In genomic region chr1:5907386-5907785, GRCh38 we compare ENCODE assay signal across 20 cellular contexts.
A peak's percentile ranks its signal among the peaks of the same experiment; 100 is the strongest.
DNase-seq lines count a peak whose midpoint lies in the region; ATAC-seq, FAIRE-seq and TF ChIP-seq lines count a peak whose summit lies in the region.
"Had no signal": no experiment of that assay in that cellular context is flagged by ENCODE, and none has a peak within 500 bp of the region (broad histone marks: within the 10 kb centered on the region; RNA-seq: fewer than 3 reads in every experiment).

No MANE protein-coding gene starts in this region.

- H3K36me3 ChIP-seq in HepG2 (replicated peaks in 1 of 2; ENCODE audit: control insufficient read depth in 1 of 2, insufficient read depth in 2 of 2, low read length in 2 of 2), result peaks cover 5 to 48% of the 10 kb centered on the region in 2 experiments

- no peaks in the 10 kb centered on the region for H3K27me3 ChIP-seq in HepG2 (ENCODE audit: control insufficient read depth in 1 of 2, insufficient read depth in 2 of 2, low read length in 2 of 2)

- H3K4me3 Mint-ChIP-seq in activated CD4-positive, alpha-beta memory T cell treated with anti-CD3 and anti-CD28 coated beads, Interleukin-2, amount 10 ng/mL, durations not matched to agents 7 days and 5 days, result no peak overlapping the region
- no peak overlapping the region for H3K4me3 Mint-ChIP-seq in activated CD4-positive, alpha-beta memory T cell treated with anti-CD3 and anti-CD28 coated beads for 36 hours
- no peak overlapping the region for H3K4me3 Mint-ChIP-seq in type B pancreatic cell
- H3K4me3 Mint-ChIP-seq in activated T-helper 2 cell treated with anti-CD3 and anti-CD28 coated beads, Interferon-gamma antibody, Interleukin-2, Interleukin-4, amounts not matched to agents 10 μg/mL and 5 μg/mL and 100 μg/mL, durations not matched to agents 14 hours and 24 hours and 36 hours (ENCODE audit: low read depth), result no peak overlapping the region
- H3K4me3 Mint-ChIP-seq: CD4-positive, alpha-beta T cell; H9; IgD-negative memory B cell had no signal

- FAIRE-seq in HepG2 (lab: Jason Lieb, UNC), result no peak
- FAIRE-seq: G401.6, GM12891 had no signal

- peaks cover 7% of the 10 kb centered on the region for H3K36me3 Mint-ChIP-seq in activated CD4-positive, alpha-beta memory T cell treated with anti-CD3 and anti-CD28 coated beads, Interleukin-2, amount 10 ng/mL, durations not matched to agents 7 days and 5 days (ENCODE audit: low read depth)
- peaks cover 3% of the 10 kb centered on the region for H3K36me3 Mint-ChIP-seq in activated CD4-positive, alpha-beta memory T cell treated with anti-CD3 and anti-CD28 coated beads for 36 hours
- H3K36me3 Mint-ChIP-seq in type B pancreatic cell, result peaks cover 4% of the 10 kb centered on the region
- H3K36me3 Mint-ChIP-seq in activated T-helper 2 cell treated with anti-CD3 and anti-CD28 coated beads, Interferon-gamma antibody, Interleukin-2, Interleukin-4, amounts not matched to agents 10 μg/mL and 5 μg/mL and 100 μg/mL, durations not matched to agents 14 hours and 24 hours and 36 hours (ENCODE audit: low read depth), result no peaks in the 10 kb centered on the region

- in situ Hi-C loops in HepG2 (cut with HindIII; ENCODE audit: extremely low pct_ligation_motif_present, low pct_unique_long_range_greater_than_20kb), result no loop called here

- H4K20me1 ChIP-seq in HepG2 (ENCODE audit: insufficient read depth, low read length), result no peaks in the 10 kb centered on the region

- no peak for ATAC-seq in HepG2

- no peak overlapping the region for H3K4me3 ChIP-seq in HepG2 (replicated peaks in 1 of 3; ENCODE audit: insufficient read depth in 1 of 3, low read depth in 2 of 3, low read length in 3 of 3)

- H3K4me1 Mint-ChIP-seq in activated CD4-positive, alpha-beta memory T cell treated with anti-CD3 and anti-CD28 coated beads, Interleukin-2, amount 10 ng/mL, durations not matched to agents 7 days and 5 days, result peaks cover 1% of the 10 kb centered on the region
- no peaks in the 10 kb centered on the region for H3K4me1 Mint-ChIP-seq in activated CD4-positive, alpha-beta memory T cell treated with anti-CD3 and anti-CD28 coated beads for 36 hours (ENCODE audit: low read depth)
- H3K4me1 Mint-ChIP-seq in type B pancreatic cell (ENCODE audit: unreplicated experiment), result peaks cover 12% of the 10 kb centered on the region
- H3K4me1 Mint-ChIP-seq in activated T-helper 2 cell treated with anti-CD3 and anti-CD28 coated beads, Interferon-gamma antibody, Interleukin-2, Interleukin-4, amounts not matched to agents 10 μg/mL and 5 μg/mL and 100 μg/mL, durations not matched to agents 14 hours and 24 hours and 36 hours (ENCODE audit: low read depth), result no peaks in the 10 kb centered on the region

- 91% methylated on average over 11 of the region's 11 CpGs for WGBS in HepG2 (ENCODE audit: low lambda C conversion rate)

- H3K9me3 ChIP-seq in HepG2 (ENCODE audit: low read length), result no peaks in the 10 kb centered on the region

- H3K27ac Mint-ChIP-seq in activated CD4-positive, alpha-beta memory T cell treated with anti-CD3 and anti-CD28 coated beads, Interleukin-2, amount 10 ng/mL, durations not matched to agents 7 days and 5 days, result no peak overlapping the region
- no peak overlapping the region for H3K27ac Mint-ChIP-seq in activated CD4-positive, alpha-beta memory T cell treated with anti-CD3 and anti-CD28 coated beads for 36 hours
- no peak overlapping the region for H3K27ac Mint-ChIP-seq in type B pancreatic cell
- H3K27ac Mint-ChIP-seq in activated T-helper 2 cell treated with anti-CD3 and anti-CD28 coated beads, Interferon-gamma antibody, Interleukin-2, Interleukin-4, amounts not matched to agents 10 μg/mL and 5 μg/mL and 100 μg/mL, durations not matched to agents 14 hours and 24 hours and 36 hours, result no peak overlapping the region
- H3K27ac Mint-ChIP-seq: CD4-positive, alpha-beta T cell; IgD-negative memory B cell had no signal

- POLR2A ChIA-PET in activated CD4-positive, alpha-beta memory T cell treated with anti-CD3 and anti-CD28 coated beads, Interleukin-2, amount 10 ng/mL, durations not matched to agents 7 days and 5 days (lab: Charles Lee), result no interaction called here
- POLR2A ChIA-PET in activated CD4-positive, alpha-beta memory T cell treated with anti-CD3 and anti-CD28 coated beads for 36 hours (lab: Charles Lee), result no interaction called here
- POLR2A ChIA-PET in HepG2 (lab: Yijun Ruan, JAX), result no interaction called here

- TF ChIP-seq RAD21 in HepG2 (CRISPR knock-in tag; IDR thresholded peaks at IDR 0.05), result no peak

- H3K4me2 ChIP-seq in HepG2 (ENCODE audit: low read depth, low read length), result no peak overlapping the region

- H3K79me2 ChIP-seq in HepG2 (ENCODE audit: insufficient read depth, low read length), result no peaks in the 10 kb centered on the region

- intact Hi-C loops in activated CD4-positive, alpha-beta memory T cell treated with anti-CD3 and anti-CD28 coated beads for 36 hours (cut with micrococcal nuclease), result no loop called here
- intact Hi-C loops in HepG2 (cut with micrococcal nuclease; ENCODE audit: unreplicated experiment), result no loop called here
- intact Hi-C loops in activated T-helper 2 cell treated with anti-CD3 and anti-CD28 coated beads, Interferon-gamma antibody, Interleukin-2, Interleukin-4, amounts not matched to agents 10 μg/mL and 5 μg/mL and 100 μg/mL, durations not matched to agents 14 hours and 24 hours and 36 hours (cut with micrococcal nuclease), result no loop called here

- CTCF ChIA-PET in activated CD4-positive, alpha-beta memory T cell treated with anti-CD3 and anti-CD28 coated beads, Interleukin-2, amount 10 ng/mL, durations not matched to agents 7 days and 5 days (lab: Charles Lee), result no interaction called here
- CTCF ChIA-PET in activated CD4-positive, alpha-beta memory T cell treated with anti-CD3 and anti-CD28 coated beads for 36 hours (lab: Charles Lee), result no interaction called here
- CTCF ChIA-PET in HepG2 (lab: Yijun Ruan, JAX; ENCODE audit: low intra/inter-chr PET ratio, low total read pairs), result no interaction called here

- TF ChIP-seq CTCF in HepG2 (CRISPR knock-in tag; IDR thresholded peaks at IDR 0.05) (no peak), type B pancreatic cell (conservative IDR thresholded peaks at IDR 0.05) (no peak)

- no peak overlapping the region for H3K27ac ChIP-seq in HepG2 (ENCODE audit: extremely low read length, insufficient read depth, low read length)
- H3K27ac ChIP-seq: 22Rv1 had no signal

- H2AFZ ChIP-seq in HepG2 (ENCODE audit: low read length), result no peak overlapping the region

- TF ChIP-seq POLR2A in HepG2 (IDR thresholded peaks at IDR 0.05; ENCODE audit: insufficient read depth in 1 of 2, low read depth in 2 of 2, low read length in 2 of 2), result no peak

- no peaks in the 10 kb centered on the region for H3K27me3 Mint-ChIP-seq in activated CD4-positive, alpha-beta memory T cell treated with anti-CD3 and anti-CD28 coated beads, Interleukin-2, amount 10 ng/mL, durations not matched to agents 7 days and 5 days
- no peaks in the 10 kb centered on the region for H3K27me3 Mint-ChIP-seq in activated CD4-positive, alpha-beta memory T cell treated with anti-CD3 and anti-CD28 coated beads for 36 hours
- no peaks in the 10 kb centered on the region for H3K27me3 Mint-ChIP-seq in type B pancreatic cell
- no peaks in the 10 kb centered on the region for H3K27me3 Mint-ChIP-seq in activated T-helper 2 cell treated with anti-CD3 and anti-CD28 coated beads, Interferon-gamma antibody, Interleukin-2, Interleukin-4, amounts not matched to agents 10 μg/mL and 5 μg/mL and 100 μg/mL, durations not matched to agents 14 hours and 24 hours and 36 hours (ENCODE audit: low read depth)
- H3K27me3 Mint-ChIP-seq: CD4-positive, alpha-beta T cell; IgD-negative memory B cell had no signal

- no peaks in the 10 kb centered on the region for H3K4me1 ChIP-seq in HepG2 (ENCODE audit: insufficient read depth, low read length)

- no peaks in the 10 kb centered on the region for H3K9me3 Mint-ChIP-seq in activated CD4-positive, alpha-beta memory T cell treated with anti-CD3 and anti-CD28 coated beads, Interleukin-2, amount 10 ng/mL, durations not matched to agents 7 days and 5 days
- no peaks in the 10 kb centered on the region for H3K9me3 Mint-ChIP-seq in activated CD4-positive, alpha-beta memory T cell treated with anti-CD3 and anti-CD28 coated beads for 36 hours
- no peaks in the 10 kb centered on the region for H3K9me3 Mint-ChIP-seq in type B pancreatic cell
- no peaks in the 10 kb centered on the region for H3K9me3 Mint-ChIP-seq in activated T-helper 2 cell treated with anti-CD3 and anti-CD28 coated beads, Interferon-gamma antibody, Interleukin-2, Interleukin-4, amounts not matched to agents 10 μg/mL and 5 μg/mL and 100 μg/mL, durations not matched to agents 14 hours and 24 hours and 36 hours
- H3K9me3 Mint-ChIP-seq: CD4-positive, alpha-beta T cell; H9; IgD-negative memory B cell had no signal

- H3K9ac ChIP-seq in HepG2 (ENCODE audit: insufficient read depth, low read depth, low read length), result no peak overlapping the region

- peak; percentile 2 for DNase-seq in activated CD4-positive, alpha-beta memory T cell treated with anti-CD3 and anti-CD28 coated beads, Interleukin-2, amount 10 ng/mL, durations not matched to agents 7 days and 5 days
- DNase-seq in activated CD4-positive, alpha-beta memory T cell treated with anti-CD3 and anti-CD28 coated beads for 36 hours, result no peak
- DNase-seq in D341Med (ENCODE audit: low spot score) (peak; percentile 6), HepG2 (ENCODE audit: low spot score) (no peak), type B pancreatic cell (ENCODE audit: extremely low spot score, unreplicated experiment) (peak; percentile 47), DMS53 treated with DMSO at 0.1 percent for 48 hours (lab: John Stamatoyannopoulos, UW; ENCODE audit: unreplicated experiment) (no peak)
- no peak for DNase-seq in activated CD4-positive, alpha-beta T cell treated with anti-CD3 and anti-CD28 coated beads for 48 hours
- DNase-seq in activated T-helper 2 cell treated with anti-CD3 and anti-CD28 coated beads, Interferon-gamma antibody, Interleukin-2, Interleukin-4, amounts not matched to agents 10 μg/mL and 5 μg/mL and 100 μg/mL, durations not matched to agents 14 hours and 24 hours and 36 hours (ENCODE audit: low spot score), result no peak
- DNase-seq: ACHN; C1 segment of cervical spinal cord; Calu3; CD4-positive, alpha-beta T cell; DMS79 treated with DMSO at 0.1 percent for 48 hours; EL; GOT3 had no signal

- TF ChIP-seq EP300 in HepG2 (IDR thresholded peaks at IDR 0.05; ENCODE audit: low read depth in 2 of 2, low read length in 2 of 2) (no peak), HepG2 (CRISPR knock-in tag; IDR thresholded peaks at IDR 0.05; ENCODE audit: borderline replicate concordance) (no peak)

- no TSS peak for BruUV-seq in HepG2 (replicated peaks; lab: Mats Ljungman, UMichigan)

Comparison
In these comparisons a context has a peak if more than half of its experiments do, and no peak if none do; other contexts are left out.
1. DNase-seq: peak in activated CD4-positive, alpha-beta memory T cell treated with anti-CD3 and anti-CD28 coated beads, Interleukin-2, amount 10 ng/mL, durations not matched to agents 7 days and 5 days (single experiment), D341Med (single experiment) and type B pancreatic cell (single experiment); none in activated CD4-positive, alpha-beta memory T cell treated with anti-CD3 and anti-CD28 coated beads for 36 hours (single experiment), HepG2 (single experiment), activated CD4-positive, alpha-beta T cell treated with anti-CD3 and anti-CD28 coated beads for 48 hours (single experiment), activated T-helper 2 cell treated with anti-CD3 and anti-CD28 coated beads, Interferon-gamma antibody, Interleukin-2, Interleukin-4, amounts not matched to agents 10 μg/mL and 5 μg/mL and 100 μg/mL, durations not matched to agents 14 hours and 24 hours and 36 hours (single experiment) and DMS53 treated with DMSO at 0.1 percent for 48 hours (single experiment).